In genomic region chr5:146565764-146566163, GRCh38 we compare ENCODE assay signal across 8 cellular contexts. TPM values are rescaled to one million over a fixed set of nuclear protein-coding genes. Genes with fewer than 3 reads are reported as not detected.
DNase-seq lines count a peak whose midpoint lies in the region; ATAC-seq and TF ChIP-seq lines count a peak whose summit lies in the region.

No MANE protein-coding gene starts in this region.

- H3K9me3 Mint-ChIP-seq in brain = peaks cover 0 to 15% (median 9%) of the 10 kb centered on the region in 5 experiments

- no peaks in the 10 kb centered on the region for H3K27me3 Mint-ChIP-seq in brain

- no peaks in the 10 kb centered on the region for H3K9me3 ChIP-seq in AG04450 (ENCODE audit: control insufficient read depth, insufficient read depth, low read length)

- TF ChIP-seq CTCF in AG04450 (IDR thresholded peaks at IDR 0.05; ENCODE audit: low read depth, low read length) (peak; percentile 64), brain (conservative IDR thresholded peaks at IDR 0.05) (peak; percentile 70 to 80), kidney epithelial cell (IDR thresholded peaks at IDR 0.05; ENCODE audit: insufficient read depth, low read length, poor library complexity, severe bottlenecking) (peak; percentile 63)

- TF ChIP-seq POLR2A in GM18505 (IDR thresholded peaks at IDR 0.05; ENCODE audit: borderline replicate concordance, extremely low read depth, insufficient read depth, insufficient read length) = no peak

- H3K4me1 Mint-ChIP-seq in brain = peaks cover 6% of the 10 kb centered on the region

- CTCF ChIA-PET in AG04450 (lab: Charles Lee) = interaction anchor here (0.8 to 2.5 kb wide), 4 partner anchors 34 to 623 kb away, joined by 3 to 11 read pairs (median 6); no protein-coding TSS in a partner anchor

- no peak overlapping the region for H3K27ac ChIP-seq in AG04450 (ENCODE audit: low read depth, low read length)

- DNase-seq in AG04450 (ENCODE audit: low read depth, low spot score) (peak; percentile 3), NCI-H1417 (lab: John Stamatoyannopoulos, UW) (peak; percentile 68 to 84 (median 80)), T follicular helper cell (ENCODE audit: low read depth) (peak; percentile 8), kidney epithelial cell (ENCODE audit: low read depth) (no peak)
- DNase-seq in stimulated activated CD4-positive, alpha-beta T cell treated with anti-CD3 and anti-CD28 coated beads, TNF-alpha, amount 100 ng/mL, for 48 hours (ENCODE audit: low read depth in 3 of 3) = peak in 2 of 3 donors; percentile 24 to 37

- POLR2A ChIA-PET in AG04450 (lab: Yijun Ruan, JAX) = no interaction called here

- H3K36me3 Mint-ChIP-seq in brain = no peaks in the 10 kb centered on the region

- H3K4me3 ChIP-seq in AG04450 (ENCODE audit: low read depth, low read length) (no peak overlapping the region), kidney epithelial cell (ENCODE audit: low read depth, low read length) (no peak overlapping the region)

- H3K27ac Mint-ChIP-seq in brain = peak overlapping the region in 4 of 5 experiments; percentile 13 to 85 (median 71)

- no peaks in the 10 kb centered on the region for H3K27me3 ChIP-seq in AG04450 (ENCODE audit: control insufficient read depth, insufficient read depth, low read length)
- no peaks in the 10 kb centered on the region for H3K27me3 ChIP-seq in kidney epithelial cell (ENCODE audit: control insufficient read depth, insufficient read depth, low read length)

- no peaks in the 10 kb centered on the region for H3K36me3 ChIP-seq in kidney epithelial cell (ENCODE audit: control insufficient read depth, insufficient read depth, low read length)

- H3K4me3 Mint-ChIP-seq in brain = no peak overlapping the region

- ATAC-seq in GM18505 (IDR thresholded peaks at IDR 0.05; ENCODE audit: unreplicated experiment) (peak; percentile 99), HG02870 (IDR thresholded peaks at IDR 0.05; ENCODE audit: unreplicated experiment) (peak; percentile 99)

RNA-seq across cellular contexts. Expression of gene GPR151, which starts 49.8 kb away (rescaled TPM):
- not detected in 2 replicates for polyA plus RNA-seq in AG04450 (2011; rRNA removed)
- polyA minus RNA-seq in AG04450 (2011; rRNA and poly(A)+ RNA removed) = not detected in 2 replicates
- not detected for polyA plus RNA-seq in brain (ENCODE audit: insufficient read depth, low read depth, low replicate concordance)
- total RNA-seq in kidney epithelial cell = not detected in 2 replicates
